Comparison of ENCODE assay signal across 21 cellular contexts in genomic region chr4:2944882-2945526, GRCh38.
"Had no signal": no experiment of that assay in that cellular context is flagged by ENCODE, and none has a peak within 500 bp of the region (broad histone marks: within the 10 kb centered on the region; RNA-seq: fewer than 3 reads in every experiment).

No MANE protein-coding gene starts in this region.

- H3K9me3 Mint-ChIP-seq: activated naive CD4-positive, alpha-beta T cell treated with anti-CD3 and anti-CD28 coated beads, Interleukin-2, amount 50 U/mL, for 72 hours; brain; central memory CD8-positive, alpha-beta T cell; memory B cell; naive thymus-derived CD8-positive, alpha-beta T cell had no signal

- FAIRE-seq: kidney had no signal

- H3K4me3 Mint-ChIP-seq: brain; central memory CD8-positive, alpha-beta T cell; memory B cell; naive thymus-derived CD8-positive, alpha-beta T cell had no signal

- H3K27me3 Mint-ChIP-seq: brain; central memory CD8-positive, alpha-beta T cell; memory B cell; naive thymus-derived CD8-positive, alpha-beta T cell had no signal

- H3K4me2 ChIP-seq: smooth muscle cell had no signal

- H3K27me3 ChIP-seq: left lung had no signal

- H3K4me3 ChIP-seq: coronary artery, left lung, smooth muscle cell had no signal

- DNase-seq: activated CD4-positive, alpha-beta T cell treated with anti-CD3 and anti-CD28 coated beads for 1 hour; activated gamma-delta T cell; effector CD4-positive, alpha-beta T cell; foreskin fibroblast; hypothalamus; kidney; nucleus accumbens; SHP77 treated with DMSO at 0.1 percent for 48 hours; substantia nigra; T-helper 1 cell; T1000; trophoblast cell had no signal

- H3K9me3 ChIP-seq: left lung had no signal

- ATAC-seq: activated naive CD4-positive, alpha-beta T cell treated with anti-CD3 and anti-CD28 coated beads, Interleukin-2, amount 50 U/mL, for 72 hours; left lung; naive thymus-derived CD8-positive, alpha-beta T cell; SK-N-SH treated with all-trans-retinoic acid at 6 μM for 48 hours had no signal

- H3K27ac Mint-ChIP-seq: brain had no signal

- H3K4me1 ChIP-seq: left lung had no signal

- H3K27ac ChIP-seq: coronary artery, left lung had no signal

- H3K4me1 Mint-ChIP-seq: brain had no signal
